1 cellular context compared by ENCODE assay signal in genomic region chr15:82543155-82543554, GRCh38.
A peak's percentile ranks its signal among the peaks of the same experiment; 100 is the strongest.
TF ChIP-seq lines count a peak whose summit lies in the region.

No MANE protein-coding gene starts in this region.

TF ChIP-seq in IMR-90, 13 proteins besides CTCF, POLR2A, EP300 and RAD21:
- TF ChIP-seq SMC3 (IDR thresholded peaks at IDR 0.05; ENCODE audit: low read depth, low read length) (no peak), MAFK (IDR thresholded peaks at IDR 0.05; ENCODE audit: low read depth, low read length) (peak; percentile 40; the same call in 1 of the 2 replicates), RCOR1 (IDR thresholded peaks at IDR 0.05; ENCODE audit: insufficient replicate concordance, low read length) (no peak), MAZ (IDR thresholded peaks at IDR 0.05; ENCODE audit: borderline replicate concordance, low read depth, low read length) (peak; percentile 46; the same call in 1 of the 2 replicates), FOS (IDR thresholded peaks at IDR 0.05; ENCODE audit: low read depth, low read length) (no peak), CEBPB (IDR thresholded peaks at IDR 0.05; ENCODE audit: low read depth, low read length) (peak; percentile 44; the same call in 1 of the 2 replicates), CHD1 (IDR thresholded peaks at IDR 0.05; ENCODE audit: low read depth, low read length) (no peak)
- TF ChIP-seq, protein P1, sequence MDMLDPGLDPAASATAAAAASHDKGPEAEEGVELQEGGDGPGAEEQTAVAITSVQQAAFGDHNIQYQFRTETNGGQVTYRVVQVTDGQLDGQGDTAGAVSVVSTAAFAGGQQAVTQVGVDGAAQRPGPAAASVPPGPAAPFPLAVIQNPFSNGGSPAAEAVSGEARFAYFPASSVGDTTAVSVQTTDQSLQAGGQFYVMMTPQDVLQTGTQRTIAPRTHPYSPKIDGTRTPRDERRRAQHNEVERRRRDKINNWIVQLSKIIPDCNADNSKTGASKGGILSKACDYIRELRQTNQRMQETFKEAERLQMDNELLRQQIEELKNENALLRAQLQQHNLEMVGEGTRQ (IDR thresholded peaks at IDR 0.05; ENCODE audit: low read depth, low read length) = no peak
